In the genomic region with DNA sequence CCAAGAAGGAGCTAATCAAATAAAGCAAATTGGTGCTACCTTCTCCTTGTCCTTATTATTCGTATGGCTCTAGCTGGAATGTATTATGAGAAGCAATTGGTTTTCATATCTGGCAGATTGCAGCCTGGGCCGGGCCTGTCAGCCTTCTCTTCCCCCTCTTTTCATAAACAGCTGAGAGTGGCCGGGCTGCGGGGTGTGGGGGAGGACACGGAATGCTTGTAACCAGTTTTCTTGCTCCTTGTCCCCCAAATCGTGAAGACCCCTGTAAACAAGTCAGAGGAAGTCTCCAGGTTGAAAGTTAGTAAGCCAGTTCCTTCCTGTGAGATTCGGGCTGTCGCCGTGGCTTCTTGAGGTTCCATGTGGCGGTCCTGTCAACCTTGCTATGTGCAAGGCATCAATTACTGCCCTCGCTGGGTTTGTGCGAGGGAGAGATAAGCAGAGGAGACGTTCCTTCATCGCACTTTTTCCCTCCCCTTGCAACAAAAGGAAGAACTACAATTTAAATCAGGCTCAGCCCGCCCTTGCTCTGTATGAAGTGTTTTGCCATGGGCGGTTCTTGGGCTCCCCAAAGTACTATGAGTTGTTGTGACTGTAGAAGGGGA, we compare ENCODE assay signal across 18 cellular contexts.
DNase-seq lines count a peak whose midpoint lies in the region; ATAC-seq and TF ChIP-seq lines count a peak whose summit lies in the region.
"Had no signal": no experiment of that assay in that cellular context is flagged by ENCODE, and none has a peak within 500 bp of the region (broad histone marks: within the 10 kb centered on the region; RNA-seq: fewer than 3 reads in every experiment).

No MANE protein-coding gene starts in this region.

- DNase-seq in OCI-M1 (lab: John Stamatoyannopoulos, UW) (peak; percentile 65), WTC11 (ENCODE audit: low spot score) (no peak), mesenteric fat pad (ENCODE audit: low spot score) (peak; percentile 47), type B pancreatic cell (ENCODE audit: extremely low spot score, unreplicated experiment) (peak; percentile 44), ureter (ENCODE audit: low spot score) (no peak)
- no peak for DNase-seq in activated naive CD4-positive, alpha-beta T cell treated with Interleukin-2 at 50 U/mL for 16 hours
- DNase-seq: CD4-positive, alpha-beta memory T cell; DND-41; H9; NCI-H1105; NCI-H146; NCI-H2029; NCI-H2227 treated with DMSO at 0.1 percent for 48 hours; NCI-H510A treated with DMSO at 0.1 percent for 48 hours; NCI-H748 treated with DMSO at 0.1 percent for 48 hours; Peyer's patch had no signal

- ATAC-seq in WTC11 (no peak), GM21526 (IDR thresholded peaks at IDR 0.05; ENCODE audit: low FRiP score, unreplicated experiment) (no peak)
- ATAC-seq: GM12878 had no signal

- H3K9me3 Mint-ChIP-seq in WTC11 (peaks cover 8% of the 10 kb centered on the region), type B pancreatic cell (no peaks in the 10 kb centered on the region)
- H3K9me3 Mint-ChIP-seq: CD4-positive, alpha-beta memory T cell had no signal

- H3K27ac Mint-ChIP-seq in WTC11 (peak overlapping the region; percentile 44; the same call in 1 of the 2 replicates), type B pancreatic cell (no peak overlapping the region)
- H3K27ac Mint-ChIP-seq: CD4-positive, alpha-beta memory T cell had no signal

- CTCF ChIA-PET in WTC11 (lab: Charles Lee) = interaction anchor here (1.1 to 2.0 kb wide), 7 partner anchors 12 to 412 kb away, joined by 3 to 7 read pairs (median 3); no protein-coding TSS in a partner anchor

- no peaks in the 10 kb centered on the region for H3K4me1 Mint-ChIP-seq in WTC11
- no peaks in the 10 kb centered on the region for H3K4me1 Mint-ChIP-seq in type B pancreatic cell (ENCODE audit: unreplicated experiment)
- H3K4me1 Mint-ChIP-seq: CD4-positive, alpha-beta memory T cell; H9 had no signal

- TF ChIP-seq CTCF in WTC11 (IDR thresholded peaks at IDR 0.05) (no peak), type B pancreatic cell (conservative IDR thresholded peaks at IDR 0.05) (no peak)

- H3K36me3 Mint-ChIP-seq in WTC11 = no peaks in the 10 kb centered on the region
- no peaks in the 10 kb centered on the region for H3K36me3 Mint-ChIP-seq in type B pancreatic cell
- H3K36me3 Mint-ChIP-seq: CD4-positive, alpha-beta memory T cell had no signal

- no peak overlapping the region for H3K4me3 Mint-ChIP-seq in WTC11
- H3K4me3 Mint-ChIP-seq in type B pancreatic cell = no peak overlapping the region
- H3K4me3 Mint-ChIP-seq: CD4-positive, alpha-beta memory T cell; H9 had no signal

- H3K27me3 Mint-ChIP-seq in WTC11 (ENCODE audit: low read depth) (no peaks in the 10 kb centered on the region), type B pancreatic cell (no peaks in the 10 kb centered on the region)

- POLR2A ChIA-PET in WTC11 (lab: Charles Lee) = interaction anchor here (0.8 kb wide), 1 partner anchor 10 kb away, joined by 3 read pairs; no protein-coding TSS in a partner anchor

TF ChIP-seq in WTC11, 78 proteins besides CTCF, POLR2A, EP300 and RAD21:
- TF ChIP-seq HMGA2 (CRISPR knock-in tag; IDR thresholded peaks at IDR 0.05) = no peak
- TF ChIP-seq ZNF317 (CRISPR knock-in tag; IDR thresholded peaks at IDR 0.05; ENCODE audit: borderline replicate concordance, low read depth) = no peak
- TF ChIP-seq EMX1 (CRISPR knock-in tag; IDR thresholded peaks at IDR 0.05) = no peak
- TF ChIP-seq AFF4 (CRISPR knock-in tag; IDR thresholded peaks at IDR 0.05; ENCODE audit: borderline replicate concordance) = no peak
- no peak for TF ChIP-seq ETV6 (CRISPR knock-in tag; IDR thresholded peaks at IDR 0.05)
- TF ChIP-seq, protein P1, sequence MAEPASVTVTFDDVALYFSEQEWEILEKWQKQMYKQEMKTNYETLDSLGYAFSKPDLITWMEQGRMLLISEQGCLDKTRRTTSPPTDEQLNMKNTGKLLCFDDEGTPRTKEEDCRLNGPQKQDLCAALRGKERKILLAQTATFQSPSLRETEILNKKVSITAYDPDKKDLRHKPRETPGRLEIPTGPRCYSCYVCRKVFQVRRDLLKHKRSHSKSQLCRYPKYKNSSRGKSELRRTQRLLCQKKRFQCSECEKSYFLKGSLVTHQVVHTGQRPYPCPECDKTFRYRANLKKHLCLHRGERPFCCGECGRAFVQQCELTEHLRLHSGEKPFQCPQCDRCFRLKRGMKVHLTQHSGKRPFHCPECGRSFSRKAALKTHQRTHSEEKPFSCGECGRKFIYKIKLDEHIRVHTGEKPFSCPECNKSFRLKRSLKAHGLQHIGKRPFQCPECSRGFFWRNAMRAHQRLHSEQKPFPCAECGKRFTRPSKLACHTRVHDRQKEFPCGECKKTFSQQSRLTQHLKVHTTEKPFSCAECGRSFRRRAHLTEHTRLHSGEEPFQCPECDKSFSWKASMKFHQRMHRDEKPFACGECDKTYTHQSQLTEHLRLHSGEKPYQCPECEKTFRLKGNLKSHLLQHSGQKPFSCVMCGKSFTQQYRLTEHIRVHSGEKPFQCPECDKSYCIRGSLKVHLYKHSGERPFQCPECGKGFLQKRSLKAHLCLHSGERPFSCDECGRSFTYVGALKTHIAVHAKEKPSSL (CRISPR knock-in tag; conservative IDR thresholded peaks at IDR 0.05) = no peak

Comparison
In these comparisons a context has a peak if more than half of its experiments do, and no peak if none do; other contexts are left out.
1. DNase-seq: peak in OCI-M1 (single experiment), mesenteric fat pad (single experiment) and type B pancreatic cell (single experiment); none in WTC11 (single experiment), ureter (single experiment) and activated naive CD4-positive, alpha-beta T cell treated with Interleukin-2 at 50 U/mL for 16 hours (single experiment).